ENCODE assay signal across 10 cellular contexts in genomic region chr1:178486100-178487069, GRCh38. TPM values are rescaled to one million over a fixed set of nuclear protein-coding genes. Genes with fewer than 3 reads are reported as not detected.
DNase-seq lines count a peak whose midpoint lies in the region; ATAC-seq and TF ChIP-seq lines count a peak whose summit lies in the region.
"Had no signal": no experiment of that assay in that cellular context is flagged by ENCODE, and none has a peak within 500 bp of the region (broad histone marks: within the 10 kb centered on the region; RNA-seq: fewer than 3 reads in every experiment).

No MANE protein-coding gene starts in this region.

- no peaks in the 10 kb centered on the region for H3K36me3 Mint-ChIP-seq in natural killer cell treated with Interleukin-12 subunit alpha and Interleukin-12 subunit beta and Interleukin-15 and Interleukin-18, amount 100 ng/mL, for 72 hours

- H3K4me3 ChIP-seq in Peyer's patch (peak overlapping the region; percentile 28 to 41 (median 31)), gastroesophageal sphincter (peak overlapping the region in 1 of 2 donors; percentile 40), urinary bladder (ENCODE audit: low read depth, low read length) (peak overlapping the region; percentile 26)
- H3K4me3 ChIP-seq: adrenal gland had no signal

- ATAC-seq in gastroesophageal sphincter (peak; percentile 7), HG02610 (IDR thresholded peaks at IDR 0.05; ENCODE audit: unreplicated experiment) (no peak)
- ATAC-seq in natural killer cell treated with Interleukin-12 subunit alpha and Interleukin-12 subunit beta and Interleukin-15 and Interleukin-18, amount 100 ng/mL, for 72 hours: peak in 1 of 2 donors; percentile 60

- peaks cover 0 to 5% of the 10 kb centered on the region in 2 donors for H3K4me1 Mint-ChIP-seq in natural killer cell treated with Interleukin-12 subunit alpha and Interleukin-12 subunit beta and Interleukin-15 and Interleukin-18, amount 100 ng/mL, for 72 hours (ENCODE audit: low read depth in 2 of 2)

- H3K4me1 ChIP-seq in Peyer's patch (peaks cover 0 to 7% (median 0%) of the 10 kb centered on the region in 4 donors), gastroesophageal sphincter (peaks cover 0 to 12% (median 0%) of the 10 kb centered on the region in 3 donors), urinary bladder (ENCODE audit: insufficient read depth) (no peaks in the 10 kb centered on the region)

- H3K27me3 ChIP-seq in Peyer's patch (no peaks in the 10 kb centered on the region), gastroesophageal sphincter (peaks cover 23% of the 10 kb centered on the region)
- H3K27me3 ChIP-seq: adrenal gland had no signal

- DNase-seq in Peyer's patch (peak in 1 of 3 donors; percentile 42), DMS79 (lab: John Stamatoyannopoulos, UW) (no peak)
- DNase-seq in natural killer cell treated with Interleukin-12 subunit alpha and Interleukin-12 subunit beta and Interleukin-15 and Interleukin-18, amount 100 ng/mL, for 72 hours (ENCODE audit: low spot score): peak; percentile 54
- no peak for DNase-seq in activated T-cell treated with anti-CD3 and anti-CD28 coated beads, Interleukin-2, amount 50 U/mL, for 1 hour
- DNase-seq: adrenal gland, DMS153 had no signal

- no peak for TF ChIP-seq POLR2A in Peyer's patch (IDR thresholded peaks at IDR 0.05)
- TF ChIP-seq POLR2A in gastroesophageal sphincter (IDR thresholded peaks at IDR 0.05): no peak

- H3K27ac ChIP-seq in Peyer's patch (peak overlapping the region in 2 of 4 donors; percentile 27 to 48), gastroesophageal sphincter (no peak overlapping the region), urinary bladder (ENCODE audit: low read depth) (no peak overlapping the region)
- H3K27ac ChIP-seq: adrenal gland had no signal

- no peaks in the 10 kb centered on the region for H3K36me3 ChIP-seq in Peyer's patch
- no peaks in the 10 kb centered on the region for H3K36me3 ChIP-seq in gastroesophageal sphincter
- peaks cover 1% of the 10 kb centered on the region for H3K36me3 ChIP-seq in urinary bladder (ENCODE audit: insufficient read depth)
- H3K36me3 ChIP-seq: adrenal gland had no signal

- H3K4me3 Mint-ChIP-seq in natural killer cell treated with Interleukin-12 subunit alpha and Interleukin-12 subunit beta and Interleukin-15 and Interleukin-18, amount 100 ng/mL, for 72 hours: no peak overlapping the region

- H3K27me3 Mint-ChIP-seq in natural killer cell treated with Interleukin-12 subunit alpha and Interleukin-12 subunit beta and Interleukin-15 and Interleukin-18, amount 100 ng/mL, for 72 hours: peaks cover 8 to 15% of the 10 kb centered on the region in 2 donors

- H3K9me3 ChIP-seq in Peyer's patch (no peaks in the 10 kb centered on the region), gastroesophageal sphincter (no peaks in the 10 kb centered on the region)
- H3K9me3 ChIP-seq: adrenal gland had no signal

- WGBS in gastroesophageal sphincter (ENCODE audit: low coverage in 1 of 2), 2 donors: 78 to 100% methylated on average over 1 to 13 of the region's 54 CpGs
- WGBS in urinary bladder: 33% methylated on average over 54 of the region's 54 CpGs

- no peak overlapping the region for H3K27ac Mint-ChIP-seq in natural killer cell treated with Interleukin-12 subunit alpha and Interleukin-12 subunit beta and Interleukin-15 and Interleukin-18, amount 100 ng/mL, for 72 hours

- no peaks in the 10 kb centered on the region for H3K9me3 Mint-ChIP-seq in natural killer cell treated with Interleukin-12 subunit alpha and Interleukin-12 subunit beta and Interleukin-15 and Interleukin-18, amount 100 ng/mL, for 72 hours

- TF ChIP-seq CTCF in Peyer's patch (IDR thresholded peaks at IDR 0.05): no peak
- TF ChIP-seq CTCF in gastroesophageal sphincter (IDR thresholded peaks at IDR 0.05): no peak

- no peak for TF ChIP-seq EP300 in gastroesophageal sphincter (IDR thresholded peaks at IDR 0.05)

RNA-seq across cellular contexts. Expression of gene CLEC20A, which starts 10.4 kb away (rescaled TPM):
- total RNA-seq in Peyer's patch: not detected
- total RNA-seq in gastroesophageal sphincter: not detected
- not detected for total RNA-seq in natural killer cell treated with Interleukin-12 subunit alpha and Interleukin-12 subunit beta and Interleukin-15 and Interleukin-18, amount 100 ng/mL, for 72 hours
- total RNA-seq in urinary bladder: 0.48 TPM
- polyA plus RNA-seq in urinary bladder: 0.23 TPM
- total RNA-seq: adrenal gland, NCI-H460 had no signal
- polyA plus RNA-seq: adrenal gland had no signal

RNA-seq across cellular contexts. Expression of gene TEX35, which starts 26.5 kb away (rescaled TPM):
- total RNA-seq in Peyer's patch (not detected), gastroesophageal sphincter (not detected), urinary bladder (0.11 TPM)
- not detected for total RNA-seq in natural killer cell treated with Interleukin-12 subunit alpha and Interleukin-12 subunit beta and Interleukin-15 and Interleukin-18, amount 100 ng/mL, for 72 hours
- polyA plus RNA-seq in urinary bladder: not detected
- total RNA-seq: adrenal gland, NCI-H460 had no signal
- polyA plus RNA-seq: adrenal gland had no signal
